ENCODE assay signal across 24 cellular contexts in genomic region chr2:189584662-189585061, GRCh38.
"Had no signal": no experiment of that assay in that cellular context is flagged by ENCODE, and none has a peak within 500 bp of the region (broad histone marks: within the 10 kb centered on the region; RNA-seq: fewer than 3 reads in every experiment).

No MANE protein-coding gene starts in this region.

- H3K9ac ChIP-seq: neural progenitor cell had no signal

- H3K36me3 Mint-ChIP-seq: immature natural killer cell; natural killer cell treated with Interleukin-12 subunit alpha and Interleukin-12 subunit beta and Interleukin-15 and Interleukin-18, amount 100 ng/mL, for 72 hours; neural progenitor cell; stimulated activated memory B cell treated with anti-CD40 and anti-IgM and Interleukin-4, amounts not matched to agents 10 μg/mL and 1 μg/mL and 100 μg/mL, for 72 hours had no signal

- FAIRE-seq: keratinocyte had no signal

- H3K9me3 ChIP-seq: esophagus muscularis mucosa, gastroesophageal sphincter, left ventricle myocardium inferior, ovary, tibial artery, upper lobe of left lung, uterus had no signal

- H3K27ac ChIP-seq: epithelial cell of prostate, esophagus muscularis mucosa, gastroesophageal sphincter, left ventricle myocardium inferior, neural progenitor cell, tibial artery, upper lobe of left lung had no signal

- H3K4me1 ChIP-seq: uterus had no signal

- H3K27me3 ChIP-seq: esophagus muscularis mucosa, gastroesophageal sphincter, ovary, tibial artery, upper lobe of left lung, uterus had no signal

- H2AFZ ChIP-seq: neural progenitor cell had no signal

- ATAC-seq: effector memory CD8-positive, alpha-beta T cell; gastroesophageal sphincter; natural killer cell treated with Interleukin-12 subunit alpha and Interleukin-12 subunit beta and Interleukin-15 and Interleukin-18, amount 100 ng/mL, for 72 hours; right cardiac atrium; stimulated activated memory B cell treated with anti-CD40 and anti-IgM and Interleukin-4, amounts not matched to agents 10 μg/mL and 1 μg/mL and 100 μg/mL, for 72 hours had no signal

- H3K9me3 Mint-ChIP-seq: effector memory CD8-positive, alpha-beta T cell; natural killer cell treated with Interleukin-12 subunit alpha and Interleukin-12 subunit beta and Interleukin-15 and Interleukin-18, amount 100 ng/mL, for 72 hours; neural progenitor cell; stimulated activated memory B cell treated with anti-CD40 and anti-IgM and Interleukin-4, amounts not matched to agents 10 μg/mL and 1 μg/mL and 100 μg/mL, for 72 hours; stimulated activated naive CD8-positive, alpha-beta T cell treated with anti-CD3 and anti-CD28 coated beads, Interleukin-15, Interleukin-2, amounts not matched to agents 100 ng/mL and 50 ng/mL, for 24 hours had no signal

- H3K36me3 ChIP-seq: esophagus muscularis mucosa, gastroesophageal sphincter, left ventricle myocardium inferior, neural progenitor cell, ovary, tibial artery, upper lobe of left lung, uterus had no signal

- H3K4me2 ChIP-seq: neural progenitor cell had no signal

- H3K4me3 ChIP-seq: esophagus muscularis mucosa, gastroesophageal sphincter, left ventricle myocardium inferior, lung, neural progenitor cell, ovary, tibial artery, upper lobe of left lung, uterus had no signal

- H3K27ac Mint-ChIP-seq: effector memory CD8-positive, alpha-beta T cell; immature natural killer cell; natural killer cell treated with Interleukin-12 subunit alpha and Interleukin-12 subunit beta and Interleukin-15 and Interleukin-18, amount 100 ng/mL, for 72 hours; neural progenitor cell; progenitor cell of endocrine pancreas; stimulated activated memory B cell treated with anti-CD40 and anti-IgM and Interleukin-4, amounts not matched to agents 10 μg/mL and 1 μg/mL and 100 μg/mL, for 72 hours; stimulated activated naive CD8-positive, alpha-beta T cell treated with anti-CD3 and anti-CD28 coated beads, Interleukin-15, Interleukin-2, amounts not matched to agents 100 ng/mL and 50 ng/mL, for 24 hours had no signal

- DNase-seq: effector memory CD8-positive, alpha-beta T cell; foreskin fibroblast; glutamatergic neuron; immature natural killer cell; left ventricle myocardium inferior; mesenchymal stem cell; midbrain; nucleus accumbens; ovary; right cardiac atrium; stimulated activated CD4-positive, alpha-beta T cell treated with anti-CD3 and anti-CD28 coated beads, Interleukin-4, amount 100 ng/mL, for 1 hour; tibial artery; upper lobe of left lung; uterus had no signal

- H3K4me3 Mint-ChIP-seq: effector memory CD8-positive, alpha-beta T cell; immature natural killer cell; natural killer cell treated with Interleukin-12 subunit alpha and Interleukin-12 subunit beta and Interleukin-15 and Interleukin-18, amount 100 ng/mL, for 72 hours; neural progenitor cell; stimulated activated memory B cell treated with anti-CD40 and anti-IgM and Interleukin-4, amounts not matched to agents 10 μg/mL and 1 μg/mL and 100 μg/mL, for 72 hours; stimulated activated naive CD8-positive, alpha-beta T cell treated with anti-CD3 and anti-CD28 coated beads, Interleukin-15, Interleukin-2, amounts not matched to agents 100 ng/mL and 50 ng/mL, for 24 hours had no signal
